In the genomic region with DNA sequence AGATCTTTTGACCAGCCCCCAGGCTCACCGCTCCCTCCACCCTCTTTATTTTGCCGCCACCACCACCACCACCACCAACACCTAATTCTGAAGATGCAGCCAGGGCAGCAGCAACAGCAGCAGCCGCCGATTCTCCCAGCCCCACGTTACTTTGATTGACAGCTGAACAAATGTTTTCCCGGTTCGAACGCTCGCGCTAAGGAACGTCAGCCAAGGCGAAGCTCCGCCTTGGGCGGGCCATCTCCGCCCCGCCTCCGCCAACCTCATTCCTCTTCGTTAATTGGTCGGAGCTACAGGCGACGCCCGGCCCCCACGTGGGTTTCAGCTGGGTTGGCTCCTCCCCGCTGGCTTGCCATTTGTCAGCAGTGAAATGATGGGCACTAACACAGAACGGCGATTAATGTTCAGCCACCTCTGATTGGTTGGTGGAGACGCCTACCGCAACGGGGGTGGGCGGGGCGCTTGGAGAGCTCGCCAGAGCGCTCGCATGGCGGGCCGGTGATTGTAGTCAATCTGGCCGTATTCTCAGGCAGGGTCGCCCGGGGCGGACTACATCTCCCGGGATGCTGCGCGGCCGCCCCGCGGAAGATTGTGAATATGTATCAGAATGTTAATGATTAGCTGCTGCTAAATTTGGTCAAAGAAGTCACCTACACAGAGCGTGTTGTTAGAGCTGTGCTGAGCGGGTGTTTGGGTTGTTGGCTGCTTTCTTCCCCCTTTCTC, we compare ENCODE assay signal across 1 cellular context.
A peak's percentile ranks its signal among the peaks of the same experiment; 100 is the strongest.
TF ChIP-seq lines count a peak whose summit lies in the region.

A gene (plus strand): TSS at position 657 of the 723 bp plus-strand sequence. CDS start 826 bp downstream, outside the sequence.

TF ChIP-seq in GM23338, 12 proteins besides CTCF, POLR2A, EP300 and RAD21:
- TF ChIP-seq NANOG (IDR thresholded peaks at IDR 0.05; ENCODE audit: borderline replicate concordance): 0 out of 2 replicates have a peak, but pooled peaks have one; percentile 6
- TF ChIP-seq, protein P1, sequence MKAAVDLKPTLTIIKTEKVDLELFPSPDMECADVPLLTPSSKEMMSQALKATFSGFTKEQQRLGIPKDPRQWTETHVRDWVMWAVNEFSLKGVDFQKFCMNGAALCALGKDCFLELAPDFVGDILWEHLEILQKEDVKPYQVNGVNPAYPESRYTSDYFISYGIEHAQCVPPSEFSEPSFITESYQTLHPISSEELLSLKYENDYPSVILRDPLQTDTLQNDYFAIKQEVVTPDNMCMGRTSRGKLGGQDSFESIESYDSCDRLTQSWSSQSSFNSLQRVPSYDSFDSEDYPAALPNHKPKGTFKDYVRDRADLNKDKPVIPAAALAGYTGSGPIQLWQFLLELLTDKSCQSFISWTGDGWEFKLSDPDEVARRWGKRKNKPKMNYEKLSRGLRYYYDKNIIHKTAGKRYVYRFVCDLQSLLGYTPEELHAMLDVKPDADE (IDR thresholded peaks at IDR 0.05): peak; percentile 52; the same call in 1 of the 2 replicates
- TF ChIP-seq CREB1 (CRISPR knock-in tag; IDR thresholded peaks at IDR 0.05; ENCODE audit: low read depth): peak; percentile 82
- peak; percentile 97 for TF ChIP-seq POLR2AphosphoS5 (IDR thresholded peaks at IDR 0.05; ENCODE audit: low read depth)
- no peak for TF ChIP-seq ZNF331 (CRISPR knock-in tag; IDR thresholded peaks at IDR 0.05; ENCODE audit: low read depth)
